16 cellular contexts compared by ENCODE assay signal in genomic region chr3:197562398-197563251, GRCh38. TPM values are rescaled to one million over a fixed set of nuclear protein-coding genes. Genes with fewer than 3 reads are reported as not detected.
"Had no signal": no experiment of that assay in that cellular context is flagged by ENCODE, and none has a peak within 500 bp of the region (broad histone marks: within the 10 kb centered on the region; RNA-seq: fewer than 3 reads in every experiment).

No MANE protein-coding gene starts in this region.

- H3K27ac Mint-ChIP-seq: activated naive CD8-positive, alpha-beta T cell treated with anti-CD3 and anti-CD28 coated beads, Interleukin-2, amount 50 U/mL, for 24 hours; dendritic cell treated with granulocyte-macrophage colony-stimulating factor and Interleukin-4, amounts not matched to agents 40 ng/mL and 50 ng/mL, for 4 days; immature natural killer cell; WTC11 had no signal

- DNase-seq: activated CD4-positive, alpha-beta T cell treated with anti-CD3 and anti-CD28 coated beads, Interleukin-2, amount 10 ng/mL, durations not matched to agents 24 days and 14 days; activated naive CD4-positive, alpha-beta T cell treated with Interleukin-2 at 50 U/mL for 16 hours; activated naive CD8-positive, alpha-beta T cell treated with anti-CD3 and anti-CD28 coated beads, Interleukin-2, amount 50 U/mL, for 24 hours; activated T-cell treated with anti-CD3 and anti-CD28 coated beads for 4 hours; effector memory CD4-positive, alpha-beta T cell; foreskin keratinocyte; glutamatergic neuron; immature natural killer cell; sigmoid colon; spleen; T-helper 2 cell had no signal

- H3K4me3 ChIP-seq: ascending aorta, breast epithelium, sigmoid colon, spleen, thoracic aorta had no signal

- H3K4me1 ChIP-seq: ascending aorta, breast epithelium, foreskin keratinocyte, sigmoid colon had no signal

- H3K27ac ChIP-seq: ascending aorta, breast epithelium, foreskin keratinocyte, sigmoid colon, spleen, thoracic aorta had no signal

- H3K36me3 ChIP-seq: ascending aorta, breast epithelium, sigmoid colon, spleen, thoracic aorta had no signal

- H3K9me3 ChIP-seq: ascending aorta, breast epithelium, sigmoid colon, thoracic aorta had no signal

- H3K4me3 Mint-ChIP-seq: activated CD4-positive, alpha-beta T cell treated with anti-CD3 and anti-CD28 coated beads, Interleukin-2, amount 10 ng/mL, durations not matched to agents 24 days and 14 days; activated naive CD8-positive, alpha-beta T cell treated with anti-CD3 and anti-CD28 coated beads, Interleukin-2, amount 50 U/mL, for 24 hours; dendritic cell treated with granulocyte-macrophage colony-stimulating factor and Interleukin-4, amounts not matched to agents 40 ng/mL and 50 ng/mL, for 4 days; immature natural killer cell; WTC11 had no signal

- ATAC-seq: activated naive CD8-positive, alpha-beta T cell treated with anti-CD3 and anti-CD28 coated beads, Interleukin-2, amount 50 U/mL, for 24 hours; foreskin keratinocyte; WTC11 had no signal

- H3K4me1 Mint-ChIP-seq: immature natural killer cell had no signal

- H3K27me3 ChIP-seq: ascending aorta had no signal

RNA-seq across cellular contexts. Expression of gene BDH1, which starts 6.9 kb away (rescaled TPM):
- total RNA-seq: ascending aorta had no signal
